ENCODE assay signal across 8 cellular contexts in the genomic region with DNA sequence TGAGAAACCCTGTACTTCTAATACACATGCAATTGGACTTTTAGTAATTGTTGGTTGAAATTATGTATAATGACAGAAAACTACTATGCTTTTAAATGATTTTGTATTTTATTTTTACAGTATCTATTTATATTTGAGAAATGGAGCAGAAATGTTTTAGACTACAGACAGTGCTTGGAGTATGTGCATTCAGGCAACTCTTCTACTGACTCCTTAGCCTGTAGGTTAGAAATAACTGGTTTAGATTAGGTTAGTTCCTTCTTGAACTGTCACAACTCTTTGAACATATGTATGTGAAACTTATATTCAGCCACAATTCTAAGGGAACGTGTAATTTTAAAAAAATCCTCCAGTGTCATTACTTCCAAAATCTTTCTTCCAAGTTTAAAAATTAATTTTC. TPM values are rescaled to one million over a fixed set of nuclear protein-coding genes. Genes with fewer than 3 reads are reported as not detected.
A peak's percentile ranks its signal among the peaks of the same experiment; 100 is the strongest.
DNase-seq lines count a peak whose midpoint lies in the region; ATAC-seq, FAIRE-seq and TF ChIP-seq lines count a peak whose summit lies in the region.

No MANE protein-coding gene starts in this region.

- no peak for TF ChIP-seq EP300 in upper lobe of left lung (IDR thresholded peaks at IDR 0.05)

- H3K36me3 ChIP-seq in kidney (ENCODE audit: control insufficient read depth in 1 of 2, insufficient read depth in 2 of 2, low read length in 2 of 2) (no peaks in the 10 kb centered on the region), upper lobe of left lung (no peaks in the 10 kb centered on the region)

- H3K9ac ChIP-seq in kidney (ENCODE audit: low read length in 2 of 2) = peak overlapping the region in 1 of 2 donors; percentile 83

- H3K9me3 Mint-ChIP-seq in activated naive CD4-positive, alpha-beta T cell treated with anti-CD3 and anti-CD28 coated beads, Interleukin-2, amount 50 U/mL, for 24 hours = no peaks in the 10 kb centered on the region
- H3K9me3 Mint-ChIP-seq in activated CD4-positive, alpha-beta memory T cell treated with anti-CD3 and anti-CD28 coated beads for 36 hours = no peaks in the 10 kb centered on the region

- H3K36me3 Mint-ChIP-seq in activated naive CD4-positive, alpha-beta T cell treated with anti-CD3 and anti-CD28 coated beads, Interleukin-2, amount 50 U/mL, for 24 hours = peaks cover 3% of the 10 kb centered on the region
- H3K36me3 Mint-ChIP-seq in activated CD4-positive, alpha-beta memory T cell treated with anti-CD3 and anti-CD28 coated beads for 36 hours = peaks cover 6% of the 10 kb centered on the region

- H3K9me3 ChIP-seq in kidney (ENCODE audit: control insufficient read depth in 1 of 2, low read length in 2 of 2) (no peaks in the 10 kb centered on the region), upper lobe of left lung (no peaks in the 10 kb centered on the region)

- peak overlapping the region; percentile 97 for H3K4me3 Mint-ChIP-seq in activated naive CD4-positive, alpha-beta T cell treated with anti-CD3 and anti-CD28 coated beads, Interleukin-2, amount 50 U/mL, for 24 hours
- H3K4me3 Mint-ChIP-seq in activated CD4-positive, alpha-beta memory T cell treated with anti-CD3 and anti-CD28 coated beads for 36 hours = peak overlapping the region; percentile 94

- TF ChIP-seq CTCF in kidney (IDR thresholded peaks at IDR 0.05; ENCODE audit: borderline replicate concordance, extremely low read depth, insufficient read depth) (no peak), upper lobe of left lung (IDR thresholded peaks at IDR 0.05) (no peak)

- H3K4me3 ChIP-seq in kidney (ENCODE audit: low read length in 2 of 2) = peak overlapping the region; percentile 89 to 99
- H3K4me3 ChIP-seq in upper lobe of left lung = peak overlapping the region in 3 of 4 donors; percentile 74 to 93 (median 90)

- H3K27ac ChIP-seq in kidney (ENCODE audit: low read depth in 2 of 2, low read length in 2 of 2) = no peak overlapping the region
- H3K27ac ChIP-seq in upper lobe of left lung = peak overlapping the region in 2 of 4 donors; percentile 94 to 98

- no peak for FAIRE-seq in kidney (lab: Jason Lieb, UNC)

- no peak for DNase-seq in activated naive CD4-positive, alpha-beta T cell treated with anti-CD3 and anti-CD28 coated beads, Interleukin-2, amount 50 U/mL, for 16 hours
- no peak for DNase-seq in activated CD4-positive, alpha-beta memory T cell treated with anti-CD3 and anti-CD28 coated beads for 36 hours
- DNase-seq in kidney (no peak), upper lobe of left lung (no peak), HEK293T (ENCODE audit: extremely low spot score) (no peak)
- DNase-seq in stimulated activated CD4-positive, alpha-beta T cell treated with anti-CD3 and anti-CD28 coated beads, Interleukin-4, amount 100 ng/mL, for 4 hours = no peak
- no peak for DNase-seq in effector CD4-positive, alpha-beta T cell

- H3K27me3 ChIP-seq in upper lobe of left lung = no peaks in the 10 kb centered on the region

- no peak for TF ChIP-seq POLR2A in upper lobe of left lung (IDR thresholded peaks at IDR 0.05)

- no peak overlapping the region for H3K27ac Mint-ChIP-seq in activated naive CD4-positive, alpha-beta T cell treated with anti-CD3 and anti-CD28 coated beads, Interleukin-2, amount 50 U/mL, for 24 hours
- peak overlapping the region; percentile 92 for H3K27ac Mint-ChIP-seq in activated CD4-positive, alpha-beta memory T cell treated with anti-CD3 and anti-CD28 coated beads for 36 hours

- H3K27me3 Mint-ChIP-seq in activated naive CD4-positive, alpha-beta T cell treated with anti-CD3 and anti-CD28 coated beads, Interleukin-2, amount 50 U/mL, for 24 hours = no peaks in the 10 kb centered on the region
- H3K27me3 Mint-ChIP-seq in activated CD4-positive, alpha-beta memory T cell treated with anti-CD3 and anti-CD28 coated beads for 36 hours = no peaks in the 10 kb centered on the region

- no peak for ATAC-seq in upper lobe of left lung (ENCODE audit: low FRiP score in 2 of 2)

- CTCF ChIA-PET in activated CD4-positive, alpha-beta memory T cell treated with anti-CD3 and anti-CD28 coated beads for 36 hours (lab: Charles Lee) = no interaction called here
- CTCF ChIA-PET in HEK293T (lab: Yijun Ruan, JAX) = no interaction called here

- POLR2A ChIA-PET in activated CD4-positive, alpha-beta memory T cell treated with anti-CD3 and anti-CD28 coated beads for 36 hours (lab: Charles Lee) = no interaction called here
- POLR2A ChIA-PET in HEK293T (lab: Yijun Ruan, JAX) = no interaction called here

- peaks cover 74% of the 10 kb centered on the region for H3K4me1 Mint-ChIP-seq in activated naive CD4-positive, alpha-beta T cell treated with anti-CD3 and anti-CD28 coated beads, Interleukin-2, amount 50 U/mL, for 24 hours
- peaks cover 49% of the 10 kb centered on the region for H3K4me1 Mint-ChIP-seq in activated CD4-positive, alpha-beta memory T cell treated with anti-CD3 and anti-CD28 coated beads for 36 hours (ENCODE audit: low read depth)

- intact Hi-C loops in activated CD4-positive, alpha-beta memory T cell treated with anti-CD3 and anti-CD28 coated beads for 36 hours (cut with micrococcal nuclease) = loop anchor here (2.0 to 10.0 kb wide), 5 partner anchors 15 to 845 kb away; partner anchors contain the start of genes KLHL42 and MANSC4
- intact Hi-C loops in kidney (cut with DNase I) = no loop called here

- H3K4me1 ChIP-seq in kidney (ENCODE audit: control insufficient read depth in 1 of 2, insufficient read depth in 1 of 2, low read depth in 1 of 2, low read length in 2 of 2) (peaks cover 5 to 13% of the 10 kb centered on the region in 2 donors), upper lobe of left lung (peaks cover 47 to 71% (median 48%) of the 10 kb centered on the region in 4 donors)

- WGBS in upper lobe of left lung, 2 donors = 31 to 34% methylated on average over 1 of the region's 1 CpG

TF ChIP-seq in HEK293T, 16 proteins besides CTCF, POLR2A, EP300 and RAD21:
- TF ChIP-seq SP1 (IDR thresholded peaks at IDR 0.05) (no peak), FOXK2 (IDR thresholded peaks at IDR 0.05) (no peak), ARNT (IDR thresholded peaks at IDR 0.05) (no peak), SUZ12 (IDR thresholded peaks at IDR 0.05) (no peak), FOXA1 (IDR thresholded peaks at IDR 0.05) (no peak), TARDBP (IDR thresholded peaks at IDR 0.05) (no peak), ELF4 (IDR thresholded peaks at IDR 0.05) (no peak)

RNA-seq across cellular contexts. Expression of gene FGFR1OP2, which starts 1.7 kb away (rescaled TPM):
- total RNA-seq in activated CD4-positive, alpha-beta memory T cell treated with anti-CD3 and anti-CD28 coated beads for 36 hours = 10 to 100 TPM; 49.1 to 50.7 TPM
- total RNA-seq in kidney (47.1 TPM), upper lobe of left lung (10 to 100 TPM; 30.3 to 89.7 (median 53.7) TPM)
- polyA plus RNA-seq in kidney (ENCODE audit: insufficient read depth, low read depth, low replicate concordance) = 28.6 TPM

RNA-seq across cellular contexts. Expression of gene INTS13, which starts 2.2 kb away (rescaled TPM):
- 10 to 100 TPM; 54.5 to 54.8 TPM for total RNA-seq in activated CD4-positive, alpha-beta memory T cell treated with anti-CD3 and anti-CD28 coated beads for 36 hours
- total RNA-seq in kidney (11.6 TPM), upper lobe of left lung (10 to 100 TPM in 4 of 6 donors, 1 to 10 TPM in 2; 7.2 to 16.8 (median 11.5) TPM)
- polyA plus RNA-seq in kidney (ENCODE audit: insufficient read depth, low read depth, low replicate concordance) = 17.2 TPM
